18 cellular contexts compared by ENCODE assay signal in genomic region chr16:84883301-84883700, GRCh38.
DNase-seq lines count a peak whose midpoint lies in the region; ATAC-seq, FAIRE-seq and TF ChIP-seq lines count a peak whose summit lies in the region.
"Had no signal": no experiment of that assay in that cellular context is flagged by ENCODE, and none has a peak within 500 bp of the region (broad histone marks: within the 10 kb centered on the region; RNA-seq: fewer than 3 reads in every experiment).

No MANE protein-coding gene starts in this region.

- H3K4me2 ChIP-seq in GM23338, result no peak overlapping the region
- H3K4me2 ChIP-seq in keratinocyte (ENCODE audit: control insufficient read depth, extremely low read depth, insufficient read depth, low read depth, low read length), result no peak overlapping the region

- peak; percentile 22; the same call in 1 of the 3 replicates for ATAC-seq in GM23338
- peak; percentile 27 for ATAC-seq in esophagus mucosa

- TF ChIP-seq CTCF in GM23338 (conservative IDR thresholded peaks at IDR 0.05; ENCODE audit: low read depth in 2 of 2) (no peak), keratinocyte (optimal IDR thresholded peaks at IDR 0.05 in 1 of 3, IDR thresholded peaks at IDR 0.05 in 1 of 3, conservative IDR thresholded peaks at IDR 0.05 in 1 of 3; ENCODE audit: extremely low read depth in 1 of 3, insufficient read depth in 2 of 3, low read length in 3 of 3) (no peak), tibial nerve (IDR thresholded peaks at IDR 0.05) (no peak)

- H3K4me1 Mint-ChIP-seq in GM23338, result peaks cover 43% of the 10 kb centered on the region
- H3K4me1 Mint-ChIP-seq: activated naive CD4-positive, alpha-beta T cell treated with anti-CD3 and anti-CD28 coated beads, Interleukin-2, amount 50 U/mL, for 24 hours had no signal

- H3K79me2 ChIP-seq in GM23338 (replicated peaks; ENCODE audit: insufficient read depth) (no peaks in the 10 kb centered on the region), keratinocyte (ENCODE audit: control insufficient read depth, insufficient read depth, low read length) (no peaks in the 10 kb centered on the region)

- DNase-seq in GM23338 (ENCODE audit: low spot score) (no peak), keratinocyte (ENCODE audit: low read depth, low spot score) (no peak), tibial nerve (ENCODE audit: low spot score in 2 of 2) (no peak), SHP77 treated with DMSO at 0.1 percent for 48 hours (lab: John Stamatoyannopoulos, UW) (no peak), HT-29 (ENCODE audit: low spot score) (no peak), HUDEP-2 (lab: John Stamatoyannopoulos, UW; ENCODE audit: unreplicated experiment in 76 of 76) (no peak)
- DNase-seq: activated CD4-positive, alpha-beta T cell treated with anti-CD3 and anti-CD28 coated beads for 48 hours; C1 segment of cervical spinal cord; DMS79 treated with DMSO at 0.1 percent for 48 hours; NCI-H146; stimulated activated CD8-positive, alpha-beta memory T cell treated with anti-CD3 and anti-CD28 coated beads, Interleukin-4, amount 100 ng/mL, for 48 hours; T1000; thyroid gland had no signal

- H3K36me3 ChIP-seq in GM23338 (ENCODE audit: insufficient read depth), result no peaks in the 10 kb centered on the region
- no peaks in the 10 kb centered on the region for H3K36me3 ChIP-seq in keratinocyte (ENCODE audit: control insufficient read depth in 2 of 2, extremely low read depth in 1 of 2, insufficient read depth in 2 of 2, low read length in 2 of 2)
- H3K36me3 ChIP-seq in tibial nerve, result peaks cover 0 to 5% (median 0%) of the 10 kb centered on the region in 3 donors
- H3K36me3 ChIP-seq: SJSA1, thyroid gland had no signal

- H3K9me3 ChIP-seq in keratinocyte (ENCODE audit: control insufficient read depth, low read depth, low read length), result no peaks in the 10 kb centered on the region
- H3K9me3 ChIP-seq in tibial nerve, result no peaks in the 10 kb centered on the region
- H3K9me3 ChIP-seq: SJSA1, thyroid gland had no signal

- no peaks in the 10 kb centered on the region for H3K9me2 ChIP-seq in GM23338 (ENCODE audit: insufficient read depth)

- no peak overlapping the region for H3K27ac ChIP-seq in GM23338 (ENCODE audit: low read depth)
- H3K27ac ChIP-seq in keratinocyte (ENCODE audit: control insufficient read depth, insufficient read depth, low read length), result no peak overlapping the region
- peak overlapping the region; percentile 13 to 85 (median 57) for H3K27ac ChIP-seq in tibial nerve
- H3K27ac ChIP-seq: HL-60, SJSA1 had no signal

- no peaks in the 10 kb centered on the region for H3K27me3 ChIP-seq in GM23338 (ENCODE audit: insufficient read depth)
- no peaks in the 10 kb centered on the region for H3K27me3 ChIP-seq in keratinocyte (ENCODE audit: control insufficient read depth, extremely low read depth, insufficient read depth, low read length)
- no peaks in the 10 kb centered on the region for H3K27me3 ChIP-seq in tibial nerve
- H3K27me3 ChIP-seq: SJSA1, thyroid gland had no signal

- H3K4me3 ChIP-seq in GM23338, result no peak overlapping the region
- H3K4me3 ChIP-seq in keratinocyte (ENCODE audit: control insufficient read depth in 2 of 3, extremely low read depth in 1 of 3, insufficient read depth in 2 of 3, low read depth in 1 of 3, low read length in 3 of 3), result no peak overlapping the region
- H3K4me3 ChIP-seq in tibial nerve, result no peak overlapping the region
- H3K4me3 ChIP-seq: SJSA1, thyroid gland had no signal

- H2AFZ ChIP-seq in GM23338 (no peak overlapping the region), keratinocyte (ENCODE audit: control insufficient read depth, low read length) (peak overlapping the region; percentile 37)

- peaks cover 8% of the 10 kb centered on the region for H3K27me3 Mint-ChIP-seq in GM23338 (ENCODE audit: insufficient read depth, low read depth, poor library complexity)
- H3K27me3 Mint-ChIP-seq: activated naive CD4-positive, alpha-beta T cell treated with anti-CD3 and anti-CD28 coated beads, Interleukin-2, amount 50 U/mL, for 24 hours had no signal

- H3K4me3 Mint-ChIP-seq in GM23338, result no peak overlapping the region
- H3K4me3 Mint-ChIP-seq: activated naive CD4-positive, alpha-beta T cell treated with anti-CD3 and anti-CD28 coated beads, Interleukin-2, amount 50 U/mL, for 24 hours had no signal

- TF ChIP-seq POLR2A in tibial nerve (IDR thresholded peaks at IDR 0.05), result no peak

- H4K20me1 ChIP-seq in GM23338 (replicated peaks; ENCODE audit: insufficient read depth) (no peaks in the 10 kb centered on the region), keratinocyte (ENCODE audit: control insufficient read depth, extremely low read depth, insufficient read depth, low read length) (no peaks in the 10 kb centered on the region)

- H3K36me3 Mint-ChIP-seq in GM23338 (ENCODE audit: low read depth), result peaks cover 5% of the 10 kb centered on the region; the same call in 2 of the 3 replicates

- H3K27ac Mint-ChIP-seq in GM23338, result no peak overlapping the region
- H3K27ac Mint-ChIP-seq: activated naive CD4-positive, alpha-beta T cell treated with anti-CD3 and anti-CD28 coated beads, Interleukin-2, amount 50 U/mL, for 24 hours had no signal

- no peaks in the 10 kb centered on the region for H3K9me1 ChIP-seq in keratinocyte (ENCODE audit: control insufficient read depth, extremely low read depth, insufficient read depth, low read length)

- H3K4me1 ChIP-seq in GM23338 (ENCODE audit: insufficient read depth), result peaks cover 42% of the 10 kb centered on the region
- peaks cover 41% of the 10 kb centered on the region for H3K4me1 ChIP-seq in keratinocyte (ENCODE audit: control insufficient read depth, extremely low read depth, insufficient read depth, low read length)
- peaks cover 0 to 58% (median 16%) of the 10 kb centered on the region in 4 donors for H3K4me1 ChIP-seq in tibial nerve

- dilution Hi-C loops in keratinocyte (cut with MboI; ENCODE audit: extremely low pct_ligation_motif_present, low sequenced_read_pairs), result no loop called here

- no peaks in the 10 kb centered on the region for H3K9me3 Mint-ChIP-seq in GM23338
- H3K9me3 Mint-ChIP-seq: activated naive CD4-positive, alpha-beta T cell treated with anti-CD3 and anti-CD28 coated beads, Interleukin-2, amount 50 U/mL, for 24 hours had no signal

- peaks cover 8% of the 10 kb centered on the region; the same call in 1 of the 2 replicates for H3F3A ChIP-seq in GM23338 (replicated peaks; ENCODE audit: low read depth)

- no peak overlapping the region for H3K9ac ChIP-seq in keratinocyte (ENCODE audit: control insufficient read depth, extremely low read depth, insufficient read depth, low read length)

- peak in 1 of 2 donors; percentile 10 for TF ChIP-seq EP300 in tibial nerve (IDR thresholded peaks at IDR 0.05)

- 34 to 66% methylated on average over 9 of the region's 9 CpGs for WGBS in tibial nerve, 2 donors

- no peak for FAIRE-seq in keratinocyte (lab: Jason Lieb, UNC)
- FAIRE-seq: GM12892 had no signal

TF ChIP-seq in GM23338, 12 proteins besides CTCF, POLR2A, EP300 and RAD21 (continues in another document):
- TF ChIP-seq ETS1 (IDR thresholded peaks at IDR 0.05) (no peak), ZNF114 (CRISPR knock-in tag; IDR thresholded peaks at IDR 0.05) (no peak), REST (IDR thresholded peaks at IDR 0.05; ENCODE audit: unreplicated experiment) (no peak), NANOG (IDR thresholded peaks at IDR 0.05; ENCODE audit: borderline replicate concordance) (no peak), EZH2phosphoT487 (IDR thresholded peaks at IDR 0.05; ENCODE audit: unreplicated experiment) (no peak), STAT1 (IDR thresholded peaks at IDR 0.05; ENCODE audit: unreplicated experiment) (no peak), POLR2AphosphoS5 (IDR thresholded peaks at IDR 0.05; ENCODE audit: low read depth) (no peak)

Comparison
In these comparisons a context has a peak if more than half of its experiments do, and no peak if none do; other contexts are left out.
1. H3K27ac ChIP-seq: peak in tibial nerve (4 of 4); none in GM23338 (single experiment) and keratinocyte (single experiment).